In the genomic region with DNA sequence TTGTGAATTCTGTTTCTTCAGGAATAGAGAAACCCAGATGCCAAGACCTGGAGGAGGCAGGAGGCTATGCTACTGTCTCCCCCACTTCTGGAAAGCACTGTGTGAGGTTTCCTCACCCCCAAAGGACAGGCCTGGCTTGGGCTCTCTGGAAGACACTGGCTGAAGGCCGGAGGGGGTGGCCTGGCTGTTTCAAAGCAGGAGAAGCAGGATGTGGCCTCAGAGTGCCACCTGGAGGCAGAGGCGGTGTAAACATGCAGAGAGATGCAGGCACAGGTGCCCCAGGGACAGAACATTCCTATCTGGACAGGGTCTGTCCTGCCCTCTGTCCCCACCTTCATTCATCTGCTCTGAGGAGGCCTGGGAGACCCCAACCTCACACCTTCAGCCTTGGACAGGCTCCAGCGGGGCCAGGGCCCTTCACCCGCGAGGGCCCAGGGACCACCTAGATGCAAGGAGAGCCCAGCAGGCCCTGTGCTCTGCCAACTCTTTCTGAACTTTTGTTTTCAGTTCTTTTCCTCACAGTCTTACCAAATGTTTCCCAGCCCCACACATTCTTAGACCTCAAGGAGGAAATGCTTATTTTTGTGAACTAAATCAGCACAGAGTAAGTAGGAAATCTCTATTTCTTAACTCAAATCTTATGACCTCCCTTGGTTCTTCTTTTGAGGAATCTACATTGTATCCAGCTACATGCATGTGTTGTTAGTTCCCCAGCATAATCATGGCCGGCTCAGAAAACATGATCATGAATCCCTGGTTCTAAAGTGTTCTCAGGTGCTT, we compare ENCODE assay signal across 8 cellular contexts.
A peak's percentile ranks its signal among the peaks of the same experiment; 100 is the strongest.
DNase-seq lines count a peak whose midpoint lies in the region; TF ChIP-seq lines count a peak whose summit lies in the region.

No MANE protein-coding gene starts in this region.

- H3K27ac ChIP-seq in A673 (ENCODE audit: low read depth, low read length, poor library complexity, severe bottlenecking) (no peak overlapping the region), breast epithelium (no peak overlapping the region)

- H3K36me3 ChIP-seq in A673 (ENCODE audit: insufficient read depth, low read length, poor library complexity, severe bottlenecking) (no peaks in the 10 kb centered on the region), breast epithelium (no peaks in the 10 kb centered on the region)

- H3K4me3 ChIP-seq in A673 (ENCODE audit: low read depth, low read length, poor library complexity, severe bottlenecking) (no peak overlapping the region), GM12865 (ENCODE audit: low read depth, low read length) (no peak overlapping the region), breast epithelium (no peak overlapping the region)
- no peak overlapping the region for H3K4me3 ChIP-seq in Jurkat, Clone E6-1 (ENCODE audit: low read length)

- no peaks in the 10 kb centered on the region for H3K4me1 ChIP-seq in A673 (ENCODE audit: insufficient read depth, low read length, poor library complexity, severe bottlenecking)
- no peaks in the 10 kb centered on the region for H3K4me1 ChIP-seq in breast epithelium

- CTCF ChIA-PET in A673 (lab: Charles Lee): no interaction called here

- no TSS peak for BruUV-seq in A673 (replicated peaks; lab: Mats Ljungman, UMichigan)

- DNase-seq in A673 (ENCODE audit: low spot score): peak; percentile 47
- peak; percentile 66 for DNase-seq in GM12865 (ENCODE audit: low read depth)
- peak; percentile 43 for DNase-seq in Jurkat, Clone E6-1 (ENCODE audit: low read depth, low spot score)
- DNase-seq in T follicular helper cell (ENCODE audit: low read depth): peak; percentile 13
- DNase-seq in breast epithelium (ENCODE audit: low spot score in 2 of 2): peak; percentile 39 to 72
- peak; percentile 56 for DNase-seq in iris pigment epithelial cell (ENCODE audit: low read depth)
- peak; percentile 54 for DNase-seq in stimulated activated CD4-positive, alpha-beta T cell treated with anti-CD3 and anti-CD28 coated beads, Interleukin-1b, Interleukin-23, amount 100 ng/mL, for 48 hours
- no peak for DNase-seq in cortex of kidney (lab: John Stamatoyannopoulos, UW)

- intact Hi-C loops in A673 (cut with micrococcal nuclease; ENCODE audit: unreplicated experiment): loop anchor here (1.0 kb wide), 1 partner anchor 684 kb away; no protein-coding TSS in a partner anchor
- intact Hi-C loops in breast epithelium (cut with DNase I; ENCODE audit: low total_unique reads): loop anchor here (5.0 kb wide), 1 partner anchor 666 kb away; no protein-coding TSS in a partner anchor

- H3K27me3 ChIP-seq in A673 (replicated peaks; ENCODE audit: insufficient read depth, low read depth, low read length, poor library complexity): no peaks in the 10 kb centered on the region
- no peaks in the 10 kb centered on the region for H3K27me3 ChIP-seq in breast epithelium

- TF ChIP-seq CTCF in A673 (conservative IDR thresholded peaks at IDR 0.05; ENCODE audit: low read depth, low read length): peak; percentile 70
- peak; percentile 76 for TF ChIP-seq CTCF in GM12865 (IDR thresholded peaks at IDR 0.05; ENCODE audit: insufficient read depth, low read depth, low read length, missing control alignments)
- TF ChIP-seq CTCF in breast epithelium (IDR thresholded peaks at IDR 0.05): peak; percentile 11 to 73 (median 52)

- POLR2A ChIA-PET in A673 (lab: Charles Lee; ENCODE audit: low non-redundant PET): no interaction called here

- no peak for TF ChIP-seq POLR2A in breast epithelium (IDR thresholded peaks at IDR 0.05)

- no peaks in the 10 kb centered on the region for H3K9me3 ChIP-seq in A673 (ENCODE audit: low read depth, low read length, poor library complexity, severe bottlenecking)
- no peaks in the 10 kb centered on the region for H3K9me3 ChIP-seq in breast epithelium
